Comparison of ENCODE assay signal across 22 cellular contexts in the genomic region with DNA sequence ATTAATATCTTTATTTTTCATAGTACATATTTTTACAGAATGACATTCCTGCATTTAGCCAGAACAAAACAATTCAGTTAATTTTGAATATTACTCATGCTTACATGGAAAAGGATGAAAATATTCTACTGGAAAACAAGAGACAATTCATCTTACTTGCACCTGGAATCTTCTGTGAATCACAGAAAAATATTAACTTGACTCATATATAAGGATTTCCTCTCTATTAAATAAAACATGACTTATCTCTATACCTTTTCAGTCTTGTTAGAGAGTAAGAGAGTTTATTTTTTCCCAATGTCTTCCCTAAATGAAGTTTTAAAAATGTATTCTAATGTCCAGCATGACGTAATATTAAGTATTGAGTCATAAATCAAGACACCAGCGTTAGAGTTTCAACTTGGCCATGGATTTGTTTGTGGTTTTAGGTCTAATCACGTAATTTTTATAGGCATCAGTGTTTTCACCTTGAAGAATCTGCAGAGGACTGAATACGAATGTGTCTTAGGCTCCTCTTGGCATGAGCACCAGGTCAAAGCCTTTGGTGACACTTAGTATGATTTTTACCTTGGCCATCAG.
DNase-seq lines count a peak whose midpoint lies in the region; ATAC-seq, FAIRE-seq and TF ChIP-seq lines count a peak whose summit lies in the region.
"Had no signal": no experiment of that assay in that cellular context is flagged by ENCODE, and none has a peak within 500 bp of the region (broad histone marks: within the 10 kb centered on the region; RNA-seq: fewer than 3 reads in every experiment).

No MANE protein-coding gene starts in this region.

- CTCF ChIA-PET in HepG2 (lab: Yijun Ruan, JAX; ENCODE audit: low intra/inter-chr PET ratio, low total read pairs) = no interaction called here

- H4K20me1 ChIP-seq in HepG2 (ENCODE audit: insufficient read depth, low read length) = no peaks in the 10 kb centered on the region

- no peak for ATAC-seq in HepG2
- no peak for ATAC-seq in right lobe of liver
- ATAC-seq in SK-N-SH treated with all-trans-retinoic acid at 6 μM for 48 hours = peak; percentile 58
- no peak for ATAC-seq in HG03520 (IDR thresholded peaks at IDR 0.05; ENCODE audit: unreplicated experiment)
- ATAC-seq in T-helper 17 cell = no peak

- in situ Hi-C loops in HepG2 (cut with HindIII; ENCODE audit: extremely low pct_ligation_motif_present, low pct_unique_long_range_greater_than_20kb) = no loop called here

- H3K36me3 ChIP-seq in HepG2 (replicated peaks in 1 of 2; ENCODE audit: control insufficient read depth in 1 of 2, insufficient read depth in 2 of 2, low read length in 2 of 2) (no peaks in the 10 kb centered on the region), right lobe of liver (no peaks in the 10 kb centered on the region)
- H3K36me3 ChIP-seq: MG63, Peyer's patch had no signal

- TF ChIP-seq EP300 in HepG2 (IDR thresholded peaks at IDR 0.05; ENCODE audit: low read depth in 2 of 2, low read length in 2 of 2) (no peak), HepG2 (CRISPR knock-in tag; IDR thresholded peaks at IDR 0.05; ENCODE audit: borderline replicate concordance) (no peak)

- H3K9me3 ChIP-seq in HepG2 (ENCODE audit: low read length) (no peaks in the 10 kb centered on the region), right lobe of liver (no peaks in the 10 kb centered on the region), T-helper 17 cell (ENCODE audit: control insufficient read depth, low read length, poor library complexity, severe bottlenecking) (no peaks in the 10 kb centered on the region)
- H3K9me3 ChIP-seq: Caco-2, MG63, Peyer's patch had no signal

- 3% methylated on average over 4 of the region's 4 CpGs for WGBS in HepG2 (ENCODE audit: low lambda C conversion rate)
- 55% methylated on average over 4 of the region's 4 CpGs for WGBS in right lobe of liver (ENCODE audit: insufficient coverage, low coverage, low lambda C conversion rate, missing lambda C conversion rate)

- H3K4me1 ChIP-seq in HepG2 (ENCODE audit: insufficient read depth, low read length) = no peaks in the 10 kb centered on the region
- no peaks in the 10 kb centered on the region for H3K4me1 ChIP-seq in right lobe of liver
- H3K4me1 ChIP-seq: Caco-2, Peyer's patch had no signal

- no peak overlapping the region for H3K4me3 ChIP-seq in HepG2 (replicated peaks in 1 of 3; ENCODE audit: insufficient read depth in 1 of 3, low read depth in 2 of 3, low read length in 3 of 3)
- no peak overlapping the region for H3K4me3 ChIP-seq in right lobe of liver
- H3K4me3 ChIP-seq in fibroblast of mammary gland (ENCODE audit: control insufficient read depth, low read depth, low read length) = no peak overlapping the region
- H3K4me3 ChIP-seq: MG63, Peyer's patch had no signal

- FAIRE-seq in HepG2 (lab: Jason Lieb, UNC) = no peak
- FAIRE-seq: G401.6, H1 had no signal

- no peak overlapping the region for H3K4me2 ChIP-seq in HepG2 (ENCODE audit: low read depth, low read length)

- POLR2A ChIA-PET in HepG2 (lab: Yijun Ruan, JAX) = no interaction called here

- no peak for TF ChIP-seq RAD21 in HepG2 (CRISPR knock-in tag; IDR thresholded peaks at IDR 0.05)

- BruUV-seq in HepG2 (replicated peaks; lab: Mats Ljungman, UMichigan) = no TSS peak

- H3K4me1 Mint-ChIP-seq in T-helper 17 cell = no peaks in the 10 kb centered on the region
- H3K4me1 Mint-ChIP-seq: CD14-positive monocyte had no signal

- H3K27ac ChIP-seq in HepG2 (ENCODE audit: extremely low read length, insufficient read depth, low read length) (no peak overlapping the region), right lobe of liver (no peak overlapping the region)
- H3K27ac ChIP-seq: HL-60, Peyer's patch had no signal

- H3K27me3 Mint-ChIP-seq in T-helper 17 cell = no peaks in the 10 kb centered on the region

- no peak overlapping the region for H3K27ac Mint-ChIP-seq in T-helper 17 cell
- H3K27ac Mint-ChIP-seq: CD14-positive monocyte, HFFc6 had no signal

- H3K27me3 ChIP-seq in HepG2 (ENCODE audit: control insufficient read depth in 1 of 2, insufficient read depth in 2 of 2, low read length in 2 of 2) (no peaks in the 10 kb centered on the region; a peak in 1 of 5 replicates), right lobe of liver (no peaks in the 10 kb centered on the region)
- H3K27me3 ChIP-seq: MG63, Peyer's patch had no signal

- intact Hi-C loops in HepG2 (cut with micrococcal nuclease; ENCODE audit: unreplicated experiment) = no loop called here
- intact Hi-C loops in right lobe of liver (cut with DNase I) = no loop called here

- DNase-seq in HepG2 (ENCODE audit: low spot score) (no peak), right lobe of liver (no peak), fibroblast of mammary gland (ENCODE audit: low read depth) (peak; percentile 32), NCI-H446 (lab: John Stamatoyannopoulos, UW) (no peak), T-helper 17 cell (no peak)
- no peak for DNase-seq in stimulated activated CD4-positive, alpha-beta T cell treated with anti-CD3 and anti-CD28 coated beads, Interleukin-2, amount 100 ng/mL, for 48 hours
- DNase-seq: 8988T, Caco-2, DMS53, HFFc6, KG1, MG63, NCI-H1105, NCI-H1694 treated with DMSO at 0.1 percent for 48 hours, NCI-H345, Peyer's patch had no signal

- H3K4me3 Mint-ChIP-seq in T-helper 17 cell = no peak overlapping the region
- H3K4me3 Mint-ChIP-seq: CD14-positive monocyte, HFFc6 had no signal

- TF ChIP-seq CTCF in HepG2 (CRISPR knock-in tag; IDR thresholded peaks at IDR 0.05) = no peak
- TF ChIP-seq CTCF in right lobe of liver (IDR thresholded peaks at IDR 0.05) = no peak
- TF ChIP-seq CTCF in fibroblast of mammary gland (conservative IDR thresholded peaks at IDR 0.05; ENCODE audit: control insufficient read depth, insufficient read depth, low read depth, low read length) = no peak

- H3K36me3 Mint-ChIP-seq in T-helper 17 cell (ENCODE audit: low read depth) = no peaks in the 10 kb centered on the region
- H3K36me3 Mint-ChIP-seq: CD14-positive monocyte had no signal

- no peak overlapping the region for H3K9ac ChIP-seq in HepG2 (ENCODE audit: insufficient read depth, low read depth, low read length)

- no peak for TF ChIP-seq POLR2A in HepG2 (IDR thresholded peaks at IDR 0.05; ENCODE audit: insufficient read depth in 1 of 2, low read depth in 2 of 2, low read length in 2 of 2)
- TF ChIP-seq POLR2A in right lobe of liver (IDR thresholded peaks at IDR 0.05) = no peak

- H3K79me2 ChIP-seq in HepG2 (ENCODE audit: insufficient read depth, low read length) = no peaks in the 10 kb centered on the region

- no peak overlapping the region for H2AFZ ChIP-seq in HepG2 (ENCODE audit: low read length)

TF ChIP-seq in HepG2, 621 proteins besides CTCF, POLR2A, EP300 and RAD21:
- TF ChIP-seq ATF7 (IDR thresholded peaks at IDR 0.05) (peak; percentile 93), ATF7 (CRISPR knock-in tag; IDR thresholded peaks at IDR 0.05) (no peak), ZNF460 (CRISPR knock-in tag; IDR thresholded peaks at IDR 0.05; ENCODE audit: borderline replicate concordance) (no peak), SIN3A (IDR thresholded peaks at IDR 0.05; ENCODE audit: borderline replicate concordance, low read depth, low read length) (no peak), CREB1 (IDR thresholded peaks at IDR 0.05) (peak; percentile 79), CREB1 (CRISPR knock-in tag; IDR thresholded peaks at IDR 0.05) (no peak)
- TF ChIP-seq, protein P1, sequence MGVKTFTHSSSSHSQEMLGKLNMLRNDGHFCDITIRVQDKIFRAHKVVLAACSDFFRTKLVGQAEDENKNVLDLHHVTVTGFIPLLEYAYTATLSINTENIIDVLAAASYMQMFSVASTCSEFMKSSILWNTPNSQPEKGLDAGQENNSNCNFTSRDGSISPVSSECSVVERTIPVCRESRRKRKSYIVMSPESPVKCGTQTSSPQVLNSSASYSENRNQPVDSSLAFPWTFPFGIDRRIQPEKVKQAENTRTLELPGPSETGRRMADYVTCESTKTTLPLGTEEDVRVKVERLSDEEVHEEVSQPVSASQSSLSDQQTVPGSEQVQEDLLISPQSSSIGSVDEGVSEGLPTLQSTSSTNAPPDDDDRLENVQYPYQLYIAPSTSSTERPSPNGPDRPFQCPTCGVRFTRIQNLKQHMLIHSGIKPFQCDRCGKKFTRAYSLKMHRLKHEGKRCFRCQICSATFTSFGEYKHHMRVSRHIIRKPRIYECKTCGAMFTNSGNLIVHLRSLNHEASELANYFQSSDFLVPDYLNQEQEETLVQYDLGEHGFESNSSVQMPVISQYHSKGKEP (CRISPR knock-in tag; IDR thresholded peaks at IDR 0.05) = no peak
TF ChIP-seq in HepG2: peak in this region for 2.

TF ChIP-seq in SK-N-SH treated with all-trans-retinoic acid at 6 μM for 48 hours, 23 proteins besides CTCF, POLR2A, EP300 and RAD21:
- TF ChIP-seq, protein P2, sequence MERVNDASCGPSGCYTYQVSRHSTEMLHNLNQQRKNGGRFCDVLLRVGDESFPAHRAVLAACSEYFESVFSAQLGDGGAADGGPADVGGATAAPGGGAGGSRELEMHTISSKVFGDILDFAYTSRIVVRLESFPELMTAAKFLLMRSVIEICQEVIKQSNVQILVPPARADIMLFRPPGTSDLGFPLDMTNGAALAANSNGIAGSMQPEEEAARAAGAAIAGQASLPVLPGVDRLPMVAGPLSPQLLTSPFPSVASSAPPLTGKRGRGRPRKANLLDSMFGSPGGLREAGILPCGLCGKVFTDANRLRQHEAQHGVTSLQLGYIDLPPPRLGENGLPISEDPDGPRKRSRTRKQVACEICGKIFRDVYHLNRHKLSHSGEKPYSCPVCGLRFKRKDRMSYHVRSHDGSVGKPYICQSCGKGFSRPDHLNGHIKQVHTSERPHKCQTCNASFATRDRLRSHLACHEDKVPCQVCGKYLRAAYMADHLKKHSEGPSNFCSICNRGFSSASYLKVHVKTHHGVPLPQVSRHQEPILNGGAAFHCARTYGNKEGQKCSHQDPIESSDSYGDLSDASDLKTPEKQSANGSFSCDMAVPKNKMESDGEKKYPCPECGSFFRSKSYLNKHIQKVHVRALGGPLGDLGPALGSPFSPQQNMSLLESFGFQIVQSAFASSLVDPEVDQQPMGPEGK (CRISPR knock-in tag; IDR thresholded peaks at IDR 0.05; ENCODE audit: borderline replicate concordance) = no peak
- TF ChIP-seq ISL1 (CRISPR knock-in tag; IDR thresholded peaks at IDR 0.05) = 0 out of 2 replicates have a peak, but pooled peaks have one; percentile 17
TF ChIP-seq in SK-N-SH treated with all-trans-retinoic acid at 6 μM for 48 hours: peak in this region for 1.
